ENCODE assay signal across 12 cellular contexts in the genomic region with DNA sequence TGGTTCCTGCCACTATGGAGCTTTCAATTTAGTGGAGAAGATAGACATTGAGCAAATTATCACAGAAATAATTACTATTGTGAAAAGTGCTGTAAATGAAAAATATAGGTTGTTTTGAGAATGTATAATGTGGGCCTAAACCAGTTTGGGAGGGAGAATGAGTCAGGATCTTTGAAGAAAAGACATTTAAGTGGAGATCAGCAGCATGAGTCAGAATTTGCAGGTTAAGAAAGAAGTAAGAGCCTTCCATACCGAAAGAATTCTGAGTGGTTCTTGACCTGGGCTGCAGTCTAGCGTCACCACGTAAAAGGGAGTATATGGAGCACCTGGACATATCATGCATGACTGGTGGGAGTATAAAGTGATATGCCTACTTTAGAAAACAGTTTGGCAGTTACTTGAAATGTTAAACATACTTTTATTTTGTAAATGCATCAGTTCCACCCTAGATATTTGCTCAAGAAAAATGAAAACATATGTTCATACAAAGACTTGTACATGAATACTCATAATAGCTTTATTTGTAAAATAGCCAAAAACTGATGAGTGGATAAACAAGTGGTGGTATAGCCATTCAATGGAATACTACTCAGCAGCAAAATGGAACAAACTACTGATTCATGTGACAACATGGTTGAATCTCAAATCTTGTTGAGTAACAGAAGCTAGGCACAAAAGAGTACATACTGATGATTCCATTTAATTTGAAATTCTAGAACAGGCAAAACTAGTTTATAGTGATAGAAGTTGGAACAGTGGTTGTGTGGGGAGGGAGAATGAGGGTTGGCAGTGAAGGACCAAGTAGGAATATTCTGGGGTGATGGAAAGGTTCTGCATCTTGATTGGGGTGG.
DNase-seq lines count a peak whose midpoint lies in the region; ATAC-seq and TF ChIP-seq lines count a peak whose summit lies in the region.
"Had no signal": no experiment of that assay in that cellular context is flagged by ENCODE, and none has a peak within 500 bp of the region (broad histone marks: within the 10 kb centered on the region; RNA-seq: fewer than 3 reads in every experiment).

No MANE protein-coding gene starts in this region.

- no peak overlapping the region for H2BK120ac ChIP-seq in H9 (ENCODE audit: low read depth, low read length, poor library complexity, severe bottlenecking)

- no peak overlapping the region for H3T11ph ChIP-seq in H9 (ENCODE audit: low read length)

- H3K27me3 ChIP-seq in KMS-11 (ENCODE audit: insufficient read depth, low read depth) = no peaks in the 10 kb centered on the region
- no peaks in the 10 kb centered on the region for H3K27me3 ChIP-seq in H9 (ENCODE audit: insufficient read depth, low read length)
- no peaks in the 10 kb centered on the region for H3K27me3 ChIP-seq in heart left ventricle
- no peaks in the 10 kb centered on the region for H3K27me3 ChIP-seq in spleen (replicated peaks in 1 of 7)
- H3K27me3 ChIP-seq: body of pancreas had no signal

- H3K9me3 ChIP-seq in H9 (ENCODE audit: control insufficient read depth, low read depth, low read length) (no peaks in the 10 kb centered on the region), heart left ventricle (no peaks in the 10 kb centered on the region), spleen (no peaks in the 10 kb centered on the region)
- H3K9me3 ChIP-seq: body of pancreas had no signal

- no peak overlapping the region for H3K4ac ChIP-seq in H9 (ENCODE audit: low read depth, low read length)

- no peak overlapping the region for H2BK15ac ChIP-seq in H9 (ENCODE audit: low read depth, low read length)

- no peaks in the 10 kb centered on the region for H3K23me2 ChIP-seq in H9 (ENCODE audit: insufficient read length, low read depth, low read length, poor library complexity, severe bottlenecking)

- H3K27ac ChIP-seq in KMS-11 = no peak overlapping the region
- H3K27ac ChIP-seq in H9 (ENCODE audit: insufficient read length, low read depth, low read length) = no peak overlapping the region
- no peak overlapping the region for H3K27ac ChIP-seq in heart left ventricle
- H3K27ac ChIP-seq in spleen = peak overlapping the region in 2 of 8 donors; percentile 1 to 2
- H3K27ac ChIP-seq: body of pancreas had no signal

- no peak overlapping the region for H3K14ac ChIP-seq in H9 (ENCODE audit: insufficient read depth, low read length)

- H3K79me2 ChIP-seq in KMS-11 (ENCODE audit: insufficient read depth, low read depth) (no peaks in the 10 kb centered on the region), H9 (ENCODE audit: insufficient read depth, low read length) (no peaks in the 10 kb centered on the region)

- WGBS in H9 (ENCODE audit: extremely low coverage, insufficient read length, low lambda C conversion rate) = no CpG with 5 or more reads among the region's 3 CpGs
- WGBS in heart left ventricle, 4 donors = 93 to 99% (median 95%) methylated on average over 3 of the region's 3 CpGs
- 86 to 92% (median 89%) methylated on average over 3 of the region's 3 CpGs for WGBS in spleen, 5 donors

- H3K27me3 Mint-ChIP-seq in activated naive CD8-positive, alpha-beta T cell = no peaks in the 10 kb centered on the region
- no peaks in the 10 kb centered on the region for H3K27me3 Mint-ChIP-seq in memory B cell
- no peaks in the 10 kb centered on the region for H3K27me3 Mint-ChIP-seq in H9 (ENCODE audit: low read depth)

- H2BK20ac ChIP-seq in H9 (ENCODE audit: low read depth, low read length, poor library complexity, severe bottlenecking) = no peak overlapping the region

- H2BK12ac ChIP-seq in H9 (ENCODE audit: insufficient read length, low read depth, low read length) = no peak overlapping the region

- no peak overlapping the region for H2AK5ac ChIP-seq in H9 (ENCODE audit: insufficient read length, low read length)

- no peak overlapping the region for H2BK5ac ChIP-seq in H9 (ENCODE audit: insufficient read length, low read length)

- no peak overlapping the region for H3K18ac ChIP-seq in H9 (ENCODE audit: insufficient read length, low read depth, low read length)

- no peak overlapping the region for H3K9ac ChIP-seq in KMS-11
- H3K9ac ChIP-seq in H9 (ENCODE audit: extremely low read depth, insufficient read length, low read length) = no peak overlapping the region

- intact Hi-C loops in heart left ventricle (cut with DNase I) = no loop called here
- intact Hi-C loops in spleen (cut with DNase I; ENCODE audit: low total_unique reads) = no loop called here

- peaks cover 86% of the 10 kb centered on the region for H3K4me1 Mint-ChIP-seq in activated naive CD8-positive, alpha-beta T cell (ENCODE audit: low read depth)
- H3K4me1 Mint-ChIP-seq in memory B cell (peaks cover 56% of the 10 kb centered on the region), H9 (peaks cover 8 to 11% of the 10 kb centered on the region in 2 experiments)

- H4K20me1 ChIP-seq in KMS-11 (ENCODE audit: insufficient read depth) (no peaks in the 10 kb centered on the region), H9 (ENCODE audit: control insufficient read depth, insufficient read depth, insufficient read length) (no peaks in the 10 kb centered on the region)

- no peak overlapping the region for H3K56ac ChIP-seq in H9 (ENCODE audit: insufficient read length, low read depth, low read length)

- no peak for TF ChIP-seq POLR2A in heart left ventricle (IDR thresholded peaks at IDR 0.05)
- no peak for TF ChIP-seq POLR2A in spleen (IDR thresholded peaks at IDR 0.05)

- H2AFZ ChIP-seq in KMS-11 (ENCODE audit: low read depth) = no peak overlapping the region
- H2AFZ ChIP-seq in H9 (ENCODE audit: low read length) = no peak overlapping the region

- ATAC-seq in memory B cell (ENCODE audit: low read depth) (no peak), heart left ventricle (no peak)
- ATAC-seq: body of pancreas had no signal

- no peak overlapping the region for H3K4me3 ChIP-seq in KMS-11 (IDR thresholded peaks at IDR 0.05; ENCODE audit: insufficient read depth, low read depth, low read length)
- H3K4me3 ChIP-seq in heart left ventricle = no peak overlapping the region
- no peak overlapping the region for H3K4me3 ChIP-seq in spleen
- H3K4me3 ChIP-seq: body of pancreas had no signal

- DNase-seq in EH (ENCODE audit: low read depth) (peak; percentile 18), memory B cell (ENCODE audit: low spot score in 2 of 2) (no peak), A172 (ENCODE audit: low spot score) (no peak), H9 (no peak), heart left ventricle (no peak), spleen (no peak)
- DNase-seq: body of pancreas, NCI-H524 treated with DMSO at 0.1 percent for 48 hours, SHP77 treated with DMSO at 0.1 percent for 48 hours, small intestine had no signal

- H3K79me1 ChIP-seq in H9 (ENCODE audit: insufficient read depth, low read depth, low read length, poor library complexity, severe bottlenecking) = no peaks in the 10 kb centered on the region

- peak overlapping the region; percentile 97 for H3K27ac Mint-ChIP-seq in activated naive CD8-positive, alpha-beta T cell
- H3K27ac Mint-ChIP-seq in memory B cell (peak overlapping the region; percentile 31), H9 (no peak overlapping the region)

- no peak for TF ChIP-seq CTCF in KMS-11 (conservative IDR thresholded peaks at IDR 0.05; ENCODE audit: low read depth, low read length)
- TF ChIP-seq CTCF in H9 (conservative IDR thresholded peaks at IDR 0.05) = no peak
- TF ChIP-seq CTCF in heart left ventricle (IDR thresholded peaks at IDR 0.05) = no peak
- TF ChIP-seq CTCF in spleen (IDR thresholded peaks at IDR 0.05 in 8 of 11, conservative IDR thresholded peaks at IDR 0.05 in 3 of 11) = no peak

- H3K36me3 Mint-ChIP-seq in activated naive CD8-positive, alpha-beta T cell = peaks cover 4% of the 10 kb centered on the region
- H3K36me3 Mint-ChIP-seq in memory B cell = peaks cover 6% of the 10 kb centered on the region
- H3K36me3 Mint-ChIP-seq in H9 (ENCODE audit: insufficient read depth in 1 of 3, low read depth in 3 of 3) = no peaks in the 10 kb centered on the region

- H4K91ac ChIP-seq in H9 (ENCODE audit: insufficient read length, low read depth, low read length) = no peak overlapping the region

- no peak overlapping the region for H4K8ac ChIP-seq in H9 (replicated peaks; ENCODE audit: insufficient read length, low read depth, low read length)

- H4K5ac ChIP-seq in H9 (ENCODE audit: insufficient read length, low read depth, low read length) = no peak overlapping the region

- H3K23ac ChIP-seq in H9 (ENCODE audit: insufficient read length, low read depth, low read length) = no peak overlapping the region

- peak overlapping the region; percentile 77 for H3K4me3 Mint-ChIP-seq in activated naive CD8-positive, alpha-beta T cell
- no peak overlapping the region for H3K4me3 Mint-ChIP-seq in memory B cell
- H3K4me3 Mint-ChIP-seq in H9 = no peak overlapping the region

- H3K36me3 ChIP-seq in KMS-11 (ENCODE audit: insufficient read depth) (no peaks in the 10 kb centered on the region), heart left ventricle (no peaks in the 10 kb centered on the region), spleen (peaks cover 0 to 3% (median 0%) of the 10 kb centered on the region in 6 donors)

- peak overlapping the region; percentile 5; the same call in 1 of the 2 replicates for H3K4me2 ChIP-seq in KMS-11
- no peak overlapping the region for H3K4me2 ChIP-seq in H9 (ENCODE audit: insufficient read depth, insufficient read length, low read length)

- H3K4me1 ChIP-seq in KMS-11 (ENCODE audit: low read depth, poor library complexity, severe bottlenecking) (peaks cover 69% of the 10 kb centered on the region), H9 (ENCODE audit: insufficient read depth, low read length) (no peaks in the 10 kb centered on the region; the same call in 1 of the 2 replicates), heart left ventricle (peaks cover 0 to 36% (median 24%) of the 10 kb centered on the region in 12 donors), spleen (peaks cover 25 to 90% (median 53%) of the 10 kb centered on the region in 6 donors)

- H3K9me3 Mint-ChIP-seq in activated naive CD8-positive, alpha-beta T cell (ENCODE audit: low read depth) = no peaks in the 10 kb centered on the region
- no peaks in the 10 kb centered on the region for H3K9me3 Mint-ChIP-seq in memory B cell
- H3K9me3 Mint-ChIP-seq in H9 = no peaks in the 10 kb centered on the region

Comparison
In these comparisons a context has a peak if more than half of its experiments do, and no peak if none do; other contexts are left out.
1. H3K27ac Mint-ChIP-seq: peak in activated naive CD8-positive, alpha-beta T cell (single experiment) and memory B cell (single experiment); none in H9 (0 of 3).